ENCODE assay signal across 16 cellular contexts in the genomic region with DNA sequence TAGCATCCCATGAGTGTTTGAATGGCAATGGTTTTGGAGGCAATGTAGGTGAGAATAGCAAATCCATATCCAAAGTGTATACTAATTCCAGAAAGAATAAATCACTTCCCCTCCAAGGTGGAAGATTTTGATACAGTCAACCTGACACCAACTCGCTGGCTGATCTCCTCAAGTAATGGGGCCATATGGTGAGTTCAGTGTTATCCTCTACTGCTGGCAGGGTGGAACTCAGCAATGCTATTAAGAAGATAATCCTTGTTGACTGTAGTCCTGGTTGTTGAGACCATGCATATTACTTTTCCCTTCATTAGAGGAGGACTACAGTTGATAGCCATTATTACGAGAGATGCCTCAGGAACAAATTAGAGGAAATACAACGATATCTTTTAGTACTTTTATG. TPM values are rescaled to one million over a fixed set of nuclear protein-coding genes. Genes with fewer than 3 reads are reported as not detected.
DNase-seq lines count a peak whose midpoint lies in the region; ATAC-seq and TF ChIP-seq lines count a peak whose summit lies in the region.
"Had no signal": no experiment of that assay in that cellular context is flagged by ENCODE, and none has a peak within 500 bp of the region (broad histone marks: within the 10 kb centered on the region; RNA-seq: fewer than 3 reads in every experiment).

No MANE protein-coding gene starts in this region.

- peak; percentile 50 for DNase-seq in D341Med (ENCODE audit: low spot score)
- DNase-seq in NCI-H82 treated with DMSO at 0.1 percent for 48 hours (lab: John Stamatoyannopoulos, UW; ENCODE audit: unreplicated experiment), result peak; percentile 99
- no peak for DNase-seq in memory B cell (ENCODE audit: low spot score in 2 of 2)
- no peak for DNase-seq in stimulated activated naive B cell treated with anti-CD40 and anti-IgM and Interleukin-4, amounts not matched to agents 10 μg/mL and 1 μg/mL and 100 μg/mL, for 72 hours
- DNase-seq in occipital lobe (lab: John Stamatoyannopoulos, UW), result no peak
- no peak for DNase-seq in upper lobe of right lung
- DNase-seq in DMS53 treated with DMSO at 0.1 percent for 48 hours (lab: John Stamatoyannopoulos, UW; ENCODE audit: unreplicated experiment), result no peak
- DNase-seq: ACHN; C1 segment of cervical spinal cord; CD4-positive, alpha-beta memory T cell; GF-D8; HCEC 1CT; HFFc6 had no signal

- H3K9me3 ChIP-seq in upper lobe of right lung, result no peaks in the 10 kb centered on the region

- H3K4me1 Mint-ChIP-seq in memory B cell, result peaks cover 41% of the 10 kb centered on the region
- H3K4me1 Mint-ChIP-seq in stimulated activated naive B cell treated with anti-CD40 and anti-IgM and Interleukin-4, amounts not matched to agents 10 μg/mL and 1 μg/mL and 100 μg/mL, for 72 hours, result peaks cover 29 to 69% of the 10 kb centered on the region in 2 donors

- H3K36me3 ChIP-seq in upper lobe of right lung, result no peaks in the 10 kb centered on the region

- TF ChIP-seq CTCF in upper lobe of right lung (IDR thresholded peaks at IDR 0.05), result no peak

- H3K36me3 Mint-ChIP-seq in memory B cell, result peaks cover 10% of the 10 kb centered on the region
- peaks cover 1 to 3% of the 10 kb centered on the region in 2 donors for H3K36me3 Mint-ChIP-seq in stimulated activated naive B cell treated with anti-CD40 and anti-IgM and Interleukin-4, amounts not matched to agents 10 μg/mL and 1 μg/mL and 100 μg/mL, for 72 hours

- no peaks in the 10 kb centered on the region for H3K4me1 ChIP-seq in upper lobe of right lung

- ATAC-seq in memory B cell (ENCODE audit: low read depth) (no peak), upper lobe of right lung (no peak)
- ATAC-seq in stimulated activated naive B cell treated with anti-CD40 and anti-IgM and Interleukin-4, amounts not matched to agents 10 μg/mL and 1 μg/mL and 100 μg/mL, for 72 hours (replicated peaks), result no peak

- peak overlapping the region; percentile 98 for H3K27ac Mint-ChIP-seq in memory B cell
- H3K27ac Mint-ChIP-seq in stimulated activated naive B cell treated with anti-CD40 and anti-IgM and Interleukin-4, amounts not matched to agents 10 μg/mL and 1 μg/mL and 100 μg/mL, for 72 hours, result peak overlapping the region; percentile 70
- H3K27ac Mint-ChIP-seq: HFFc6 had no signal

- H3K4me3 Mint-ChIP-seq in memory B cell, result peak overlapping the region; percentile 28
- no peak overlapping the region for H3K4me3 Mint-ChIP-seq in stimulated activated naive B cell treated with anti-CD40 and anti-IgM and Interleukin-4, amounts not matched to agents 10 μg/mL and 1 μg/mL and 100 μg/mL, for 72 hours
- H3K4me3 Mint-ChIP-seq: CD4-positive, alpha-beta memory T cell; HFFc6 had no signal

- H3K9me3 Mint-ChIP-seq in memory B cell, result peaks cover 2% of the 10 kb centered on the region
- peaks cover 3 to 4% of the 10 kb centered on the region in 2 donors for H3K9me3 Mint-ChIP-seq in stimulated activated naive B cell treated with anti-CD40 and anti-IgM and Interleukin-4, amounts not matched to agents 10 μg/mL and 1 μg/mL and 100 μg/mL, for 72 hours
- H3K9me3 Mint-ChIP-seq: HFFc6 had no signal

- intact Hi-C loops in upper lobe of right lung (cut with DNase I), result no loop called here

- H3K27ac ChIP-seq in upper lobe of right lung, result no peak overlapping the region

- no peak overlapping the region for H3K4me3 ChIP-seq in upper lobe of right lung

- H3K27me3 ChIP-seq in upper lobe of right lung, result no peaks in the 10 kb centered on the region

- H3K27me3 Mint-ChIP-seq in memory B cell, result no peaks in the 10 kb centered on the region
- no peaks in the 10 kb centered on the region for H3K27me3 Mint-ChIP-seq in stimulated activated naive B cell treated with anti-CD40 and anti-IgM and Interleukin-4, amounts not matched to agents 10 μg/mL and 1 μg/mL and 100 μg/mL, for 72 hours
- H3K27me3 Mint-ChIP-seq: CD4-positive, alpha-beta memory T cell had no signal

RNA-seq across cellular contexts. Expression of a gene that starts 17.8 kb away (rescaled TPM):
- total RNA-seq in occipital lobe (0.16 TPM), upper lobe of right lung (94.9 TPM)
- total RNA-seq: A172, H4, HFFc6, HT1080 had no signal

RNA-seq across cellular contexts. Expression of a gene that starts 47.0 kb away (rescaled TPM):
- total RNA-seq in occipital lobe (0.16 TPM), upper lobe of right lung (111 TPM)
- total RNA-seq: A172, H4, HFFc6, HT1080 had no signal

RNA-seq across cellular contexts. Expression of a gene that starts 56.9 kb away (rescaled TPM):
- total RNA-seq in occipital lobe, result 0.16 TPM
- 51.7 TPM for total RNA-seq in upper lobe of right lung
- total RNA-seq: A172; CD4-positive, alpha-beta memory T cell; H4; HFFc6; HT1080 had no signal

Comparison
In these comparisons a context has a peak if more than half of its experiments do, and no peak if none do; other contexts are left out.
1. DNase-seq: peak in D341Med (single experiment) and NCI-H82 treated with DMSO at 0.1 percent for 48 hours (single experiment); none in memory B cell (0 of 2), stimulated activated naive B cell treated with anti-CD40 and anti-IgM and Interleukin-4, amounts not matched to agents 10 μg/mL and 1 μg/mL and 100 μg/mL, for 72 hours (single experiment), occipital lobe (single experiment), upper lobe of right lung (single experiment) and DMS53 treated with DMSO at 0.1 percent for 48 hours (single experiment).
2. RNA of a gene that starts 17.8 kb away (total RNA-seq): 94.9 TPM in upper lobe of right lung (single experiment); 0.16 TPM in occipital lobe (single experiment); every median in the first group is over 10 times any median in the second.
3. RNA of a gene that starts 47.0 kb away (total RNA-seq): 111 TPM in upper lobe of right lung (single experiment); 0.16 TPM in occipital lobe (single experiment); every median in the first group is over 10 times any median in the second.
4. RNA of a gene that starts 56.9 kb away (total RNA-seq): 51.7 TPM in upper lobe of right lung (single experiment); 0.16 TPM in occipital lobe (single experiment); every median in the first group is over 10 times any median in the second.